Comparison of ENCODE assay signal across 14 cellular contexts in genomic region chr12:113892556-113892955, GRCh38.
DNase-seq lines count a peak whose midpoint lies in the region; ATAC-seq and TF ChIP-seq lines count a peak whose summit lies in the region.
"Had no signal": no experiment of that assay in that cellular context is flagged by ENCODE, and none has a peak within 500 bp of the region (broad histone marks: within the 10 kb centered on the region; RNA-seq: fewer than 3 reads in every experiment).

No MANE protein-coding gene starts in this region.

- no peaks in the 10 kb centered on the region for H3K27me3 ChIP-seq in BLaER1 treated with 17β-estradiol and CSF1 and Interleukin-3, amounts not matched to agents 10 nM and 100 nM
- H3K27me3 ChIP-seq in SJSA1 (replicated peaks) (no peaks in the 10 kb centered on the region), neural progenitor cell (no peaks in the 10 kb centered on the region), colonic mucosa (no peaks in the 10 kb centered on the region)

- H3K79me2 ChIP-seq in neural progenitor cell (ENCODE audit: low read depth): no peaks in the 10 kb centered on the region

- peaks cover 0 to 36% (median 0%) of the 10 kb centered on the region in 11 experiments; a peak in 7 of 22 replicates for H4K20me1 ChIP-seq in BLaER1 treated with 17β-estradiol and CSF1 and Interleukin-3, amounts not matched to agents 10 nM and 100 nM
- no peaks in the 10 kb centered on the region for H4K20me1 ChIP-seq in neural progenitor cell (ENCODE audit: low read depth)

- peaks cover 5 to 43% (median 21%) of the 10 kb centered on the region in 11 experiments; a peak in 19 of 22 replicates for H3K36me3 ChIP-seq in BLaER1 treated with 17β-estradiol and CSF1 and Interleukin-3, amounts not matched to agents 10 nM and 100 nM
- H3K36me3 ChIP-seq in SJSA1: peaks cover 71% of the 10 kb centered on the region
- H3K36me3 ChIP-seq in neural progenitor cell: no peaks in the 10 kb centered on the region
- no peaks in the 10 kb centered on the region for H3K36me3 ChIP-seq in colonic mucosa
- H3K36me3 ChIP-seq: HAP-1 had no signal

- peaks cover 33% of the 10 kb centered on the region for H3F3A ChIP-seq in neural progenitor cell (ENCODE audit: low read depth)

- H2AFZ ChIP-seq in neural progenitor cell (replicated peaks): no peak overlapping the region

- ATAC-seq in HG02678 (IDR thresholded peaks at IDR 0.05; ENCODE audit: unreplicated experiment): no peak

- H3K9me3 ChIP-seq in BLaER1 treated with 17β-estradiol and CSF1 and Interleukin-3, amounts not matched to agents 10 nM and 100 nM (replicated peaks in 1 of 11): no peaks in the 10 kb centered on the region
- H3K9me3 ChIP-seq in SJSA1 (replicated peaks): no peaks in the 10 kb centered on the region
- H3K9me3 ChIP-seq in neural progenitor cell (ENCODE audit: low read depth): no peaks in the 10 kb centered on the region
- H3K9me3 ChIP-seq in colonic mucosa: no peaks in the 10 kb centered on the region
- H3K9me3 ChIP-seq: HAP-1 had no signal

- peak overlapping the region in 7 of 11 experiments; percentile 77 to 92 (median 86); a peak in 13 of 22 replicates for H3K4me2 ChIP-seq in BLaER1 treated with 17β-estradiol and CSF1 and Interleukin-3, amounts not matched to agents 10 nM and 100 nM
- H3K4me2 ChIP-seq in neural progenitor cell: no peak overlapping the region

- no peaks in the 10 kb centered on the region for H3K9me3 Mint-ChIP-seq in neural progenitor cell
- H3K9me3 Mint-ChIP-seq: CD14-positive monocyte; CD4-positive, alpha-beta T cell; CD8-positive, alpha-beta memory T cell had no signal

- H3K27me3 Mint-ChIP-seq in neural progenitor cell (ENCODE audit: insufficient read depth, low read depth): peaks cover 6% of the 10 kb centered on the region
- H3K27me3 Mint-ChIP-seq: CD4-positive, alpha-beta T cell; CD8-positive, alpha-beta memory T cell had no signal

- 0 out of 22 replicates have a peak overlapping the region, but pooled peaks of 1 of the 11 experiments have one; percentile 66 for H3K9ac ChIP-seq in BLaER1 treated with 17β-estradiol and CSF1 and Interleukin-3, amounts not matched to agents 10 nM and 100 nM
- no peak overlapping the region for H3K9ac ChIP-seq in neural progenitor cell
- H3K9ac ChIP-seq in colonic mucosa (ENCODE audit: low read depth in 2 of 2, low read length in 2 of 2): no peak overlapping the region

- H3K4me3 Mint-ChIP-seq in neural progenitor cell: no peak overlapping the region
- H3K4me3 Mint-ChIP-seq: CD14-positive monocyte; CD4-positive, alpha-beta T cell; CD8-positive, alpha-beta memory T cell had no signal

- TF ChIP-seq CTCF in neural progenitor cell (IDR thresholded peaks at IDR 0.05) (no peak), colonic mucosa (IDR thresholded peaks at IDR 0.05) (no peak)

- H3K36me3 Mint-ChIP-seq in neural progenitor cell: no peaks in the 10 kb centered on the region

- H3K27ac Mint-ChIP-seq in neural progenitor cell: peak overlapping the region; percentile 10
- H3K27ac Mint-ChIP-seq: CD14-positive monocyte; CD4-positive, alpha-beta T cell had no signal

- intact Hi-C loops in colonic mucosa (cut with DNase I): no loop called here

- DNase-seq in SJSA1 (ENCODE audit: low read depth in 1 of 2, low spot score in 2 of 2): peak; percentile 70 to 77
- no peak for DNase-seq in neural progenitor cell (ENCODE audit: low spot score)
- no peak for DNase-seq in colonic mucosa
- no peak for DNase-seq in NK-92 treated with Interleukin-12 subunit alpha and Interleukin-12 subunit beta, amount 100 ng/mL, for 24 hours (lab: John Stamatoyannopoulos, UW)
- DNase-seq: CD4-positive, alpha-beta T cell; CD8-positive, alpha-beta memory T cell; DMS 273 treated with DMSO at 0.1 percent for 48 hours; EL; GDM1; GOT3 had no signal

- H3K27ac ChIP-seq in BLaER1 treated with 17β-estradiol and CSF1 and Interleukin-3, amounts not matched to agents 10 nM and 100 nM: peak overlapping the region in 4 of 11 experiments; percentile 57 to 69 (median 64); a peak in 7 of 22 replicates
- H3K27ac ChIP-seq in SJSA1 (peak overlapping the region; percentile 6; the same call in 1 of the 2 replicates), neural progenitor cell (no peak overlapping the region), colonic mucosa (no peak overlapping the region)

- H3K4me3 ChIP-seq in BLaER1 treated with 17β-estradiol and CSF1 and Interleukin-3, amounts not matched to agents 10 nM and 100 nM: no peak overlapping the region
- H3K4me3 ChIP-seq in SJSA1: no peak overlapping the region
- no peak overlapping the region for H3K4me3 ChIP-seq in neural progenitor cell
- no peak overlapping the region for H3K4me3 ChIP-seq in colonic mucosa
- H3K4me3 ChIP-seq: HAP-1 had no signal

- H3K4me1 ChIP-seq in BLaER1 treated with 17β-estradiol and CSF1 and Interleukin-3, amounts not matched to agents 10 nM and 100 nM: peaks cover 24 to 90% (median 60%) of the 10 kb centered on the region in 10 experiments
- peaks cover 38% of the 10 kb centered on the region for H3K4me1 ChIP-seq in SJSA1 (replicated peaks)
- H3K4me1 ChIP-seq in neural progenitor cell: peaks cover 41% of the 10 kb centered on the region
- H3K4me1 ChIP-seq in colonic mucosa: no peaks in the 10 kb centered on the region

- H3K4me1 Mint-ChIP-seq in neural progenitor cell: peaks cover 26% of the 10 kb centered on the region
- H3K4me1 Mint-ChIP-seq: CD14-positive monocyte; CD8-positive, alpha-beta memory T cell had no signal

Comparison
In these comparisons a context has a peak if more than half of its experiments do, and no peak if none do; other contexts are left out.
1. DNase-seq: peak in SJSA1 (2 of 2); none in neural progenitor cell (single experiment), colonic mucosa (single experiment) and NK-92 treated with Interleukin-12 subunit alpha and Interleukin-12 subunit beta, amount 100 ng/mL, for 24 hours (single experiment).